Comparison of ENCODE assay signal across 1 cellular context in the genomic region with DNA sequence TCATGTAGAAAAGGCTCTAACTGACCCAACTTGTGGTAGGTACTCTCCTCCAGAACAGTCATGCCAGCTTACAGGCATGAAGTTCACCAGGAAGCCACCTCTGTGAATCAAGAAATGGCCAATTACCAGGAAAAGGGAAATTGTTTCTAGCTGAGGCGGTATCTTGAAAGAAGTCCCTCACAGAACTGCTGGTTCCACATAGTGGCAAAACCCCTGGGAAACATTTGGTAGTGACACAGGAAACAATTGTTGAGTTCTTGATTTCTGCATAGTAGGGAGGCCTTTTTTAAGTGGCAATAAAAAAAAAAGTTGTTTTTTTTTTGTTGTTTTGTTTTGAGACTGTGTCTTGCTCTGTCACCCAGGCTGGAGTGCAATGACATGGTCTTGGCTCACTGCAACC.
TF ChIP-seq lines count a peak whose summit lies in the region.

No MANE protein-coding gene starts in this region.

TF ChIP-seq in GM12878, 131 proteins besides CTCF, POLR2A, EP300 and RAD21:
- TF ChIP-seq, protein P1, sequence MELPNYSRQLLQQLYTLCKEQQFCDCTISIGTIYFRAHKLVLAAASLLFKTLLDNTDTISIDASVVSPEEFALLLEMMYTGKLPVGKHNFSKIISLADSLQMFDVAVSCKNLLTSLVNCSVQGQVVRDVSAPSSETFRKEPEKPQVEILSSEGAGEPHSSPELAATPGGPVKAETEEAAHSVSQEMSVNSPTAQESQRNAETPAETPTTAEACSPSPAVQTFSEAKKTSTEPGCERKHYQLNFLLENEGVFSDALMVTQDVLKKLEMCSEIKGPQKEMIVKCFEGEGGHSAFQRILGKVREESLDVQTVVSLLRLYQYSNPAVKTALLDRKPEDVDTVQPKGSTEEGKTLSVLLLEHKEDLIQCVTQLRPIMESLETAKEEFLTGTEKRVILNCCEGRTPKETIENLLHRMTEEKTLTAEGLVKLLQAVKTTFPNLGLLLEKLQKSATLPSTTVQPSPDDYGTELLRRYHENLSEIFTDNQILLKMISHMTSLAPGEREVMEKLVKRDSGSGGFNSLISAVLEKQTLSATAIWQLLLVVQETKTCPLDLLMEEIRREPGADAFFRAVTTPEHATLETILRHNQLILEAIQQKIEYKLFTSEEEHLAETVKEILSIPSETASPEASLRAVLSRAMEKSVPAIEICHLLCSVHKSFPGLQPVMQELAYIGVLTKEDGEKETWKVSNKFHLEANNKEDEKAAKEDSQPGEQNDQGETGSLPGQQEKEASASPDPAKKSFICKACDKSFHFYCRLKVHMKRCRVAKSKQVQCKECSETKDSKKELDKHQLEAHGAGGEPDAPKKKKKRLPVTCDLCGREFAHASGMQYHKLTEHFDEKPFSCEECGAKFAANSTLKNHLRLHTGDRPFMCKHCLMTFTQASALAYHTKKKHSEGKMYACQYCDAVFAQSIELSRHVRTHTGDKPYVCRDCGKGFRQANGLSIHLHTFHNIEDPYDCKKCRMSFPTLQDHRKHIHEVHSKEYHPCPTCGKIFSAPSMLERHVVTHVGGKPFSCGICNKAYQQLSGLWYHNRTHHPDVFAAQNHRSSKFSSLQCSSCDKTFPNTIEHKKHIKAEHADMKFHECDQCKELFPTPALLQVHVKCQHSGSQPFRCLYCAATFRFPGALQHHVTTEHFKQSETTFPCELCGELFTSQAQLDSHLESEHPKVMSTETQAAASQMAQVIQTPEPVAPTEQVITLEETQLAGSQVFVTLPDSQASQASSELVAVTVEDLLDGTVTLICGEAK (IDR thresholded peaks at IDR 0.05; ENCODE audit: borderline replicate concordance), result no peak
- 0 out of 2 replicates have a peak, but pooled peaks have one; percentile 28 for TF ChIP-seq GABPA (IDR thresholded peaks at IDR 0.05; ENCODE audit: low read depth)
